Comparison of ENCODE assay signal across 1 cellular context in genomic region chr16:1062895-1063294, GRCh38.
TF ChIP-seq lines count a peak whose summit lies in the region.

No MANE protein-coding gene starts in this region.

TF ChIP-seq in HepG2, 621 proteins besides CTCF, POLR2A, EP300 and RAD21:
- TF ChIP-seq ZNF687 (CRISPR knock-in tag; IDR thresholded peaks at IDR 0.05), result peak; percentile 10; the same call in 1 of the 2 replicates
- TF ChIP-seq ZKSCAN8 (CRISPR knock-in tag; IDR thresholded peaks at IDR 0.05; ENCODE audit: borderline replicate concordance), result no peak
- TF ChIP-seq ZNF501 (CRISPR knock-in tag; IDR thresholded peaks at IDR 0.05), result no peak
- no peak for TF ChIP-seq NFKBIZ (CRISPR knock-in tag; IDR thresholded peaks at IDR 0.05)
- no peak for TF ChIP-seq ELK4 (CRISPR knock-in tag; IDR thresholded peaks at IDR 0.05; ENCODE audit: borderline replicate concordance)
- TF ChIP-seq MNT (IDR thresholded peaks at IDR 0.05), result peak; percentile 93
- TF ChIP-seq ZHX1 (CRISPR knock-in tag; IDR thresholded peaks at IDR 0.05; ENCODE audit: low read depth), result no peak
- 0 out of 2 replicates have a peak, but pooled peaks have one; percentile 20 for TF ChIP-seq HNRNPL (IDR thresholded peaks at IDR 0.05; ENCODE audit: low read depth, low read length)
- TF ChIP-seq NFIC (IDR thresholded peaks at IDR 0.05; ENCODE audit: low read length), result no peak
- no peak for TF ChIP-seq ZNF547 (CRISPR knock-in tag; IDR thresholded peaks at IDR 0.05)
- no peak for TF ChIP-seq JUND (CRISPR knock-in tag; IDR thresholded peaks at IDR 0.05)
